ENCODE assay signal across 19 cellular contexts in genomic region chrX:118945921-118946320, GRCh38. TPM values are rescaled to one million over a fixed set of nuclear protein-coding genes. Genes with fewer than 3 reads are reported as not detected.
DNase-seq lines count a peak whose midpoint lies in the region; ATAC-seq lines count a peak whose summit lies in the region.
"Had no signal": no experiment of that assay in that cellular context is flagged by ENCODE, and none has a peak within 500 bp of the region (broad histone marks: within the 10 kb centered on the region; RNA-seq: fewer than 3 reads in every experiment).

No MANE protein-coding gene starts in this region.

- 20% methylated on average over 1 of the region's 2 CpGs for WGBS in mesenchymal stem cell

- H3K23ac ChIP-seq in mesenchymal stem cell (ENCODE audit: low read length in 2 of 2): no peak overlapping the region

- no peaks in the 10 kb centered on the region for H3K36me3 ChIP-seq in mesenchymal stem cell (ENCODE audit: control insufficient read depth in 1 of 2, insufficient read depth in 2 of 2, low read depth in 1 of 2, low read length in 2 of 2)
- H3K36me3 ChIP-seq: BLaER1 treated with 17β-estradiol and CSF1 and Interleukin-3, amounts not matched to agents 10 nM and 100 nM had no signal

- peaks cover 0 to 24% of the 10 kb centered on the region in 2 experiments for H3K27me3 ChIP-seq in mesenchymal stem cell (ENCODE audit: control insufficient read depth in 1 of 2, insufficient read depth in 1 of 2, low read length in 2 of 2)
- H3K27me3 ChIP-seq: BLaER1 treated with 17β-estradiol and CSF1 and Interleukin-3, amounts not matched to agents 10 nM and 100 nM had no signal

- no peaks in the 10 kb centered on the region for H3K9me3 ChIP-seq in mesenchymal stem cell (ENCODE audit: control insufficient read depth, low read length)
- H3K9me3 ChIP-seq: A549, Caco-2 had no signal

- ATAC-seq in HG02973 (IDR thresholded peaks at IDR 0.05; ENCODE audit: unreplicated experiment) (no peak), GM18858 (IDR thresholded peaks at IDR 0.05; ENCODE audit: unreplicated experiment) (no peak)
- ATAC-seq: A549; CD8-positive, alpha-beta T cell; GM12878 had no signal

- no peaks in the 10 kb centered on the region for H3K79me1 ChIP-seq in mesenchymal stem cell (replicated peaks; ENCODE audit: low read length, poor library complexity, severe bottlenecking)

- H3K4me2 ChIP-seq in mesenchymal stem cell (ENCODE audit: low read length, poor library complexity, severe bottlenecking): no peak overlapping the region
- H3K4me2 ChIP-seq: A549; BLaER1 treated with 17β-estradiol and CSF1 and Interleukin-3, amounts not matched to agents 10 nM and 100 nM had no signal

- H3K4me1 ChIP-seq in mesenchymal stem cell (ENCODE audit: control insufficient read depth, insufficient read depth, low read depth, low read length): no peaks in the 10 kb centered on the region
- H3K4me1 ChIP-seq: A549, Caco-2 had no signal

- H2BK120ac ChIP-seq in mesenchymal stem cell (ENCODE audit: low read depth, low read length): no peak overlapping the region

- H3K14ac ChIP-seq in mesenchymal stem cell (ENCODE audit: low read length in 2 of 2): no peak overlapping the region

- no peak overlapping the region for H3K4ac ChIP-seq in mesenchymal stem cell (ENCODE audit: low read depth in 1 of 2, low read length in 2 of 2)

- no peak overlapping the region for H2BK12ac ChIP-seq in mesenchymal stem cell (ENCODE audit: low read length in 2 of 2)

- H2BK15ac ChIP-seq in mesenchymal stem cell (ENCODE audit: low read depth, poor library complexity, severe bottlenecking): no peak overlapping the region

- H2AK5ac ChIP-seq in mesenchymal stem cell (ENCODE audit: low read length, severe bottlenecking): no peak overlapping the region

- DNase-seq in NCI-H1694 (lab: John Stamatoyannopoulos, UW) (peak; percentile 20), NCI-H1694 treated with DMSO at 0.1 percent for 48 hours (lab: John Stamatoyannopoulos, UW) (no peak), cerebellar cortex (ENCODE audit: low spot score) (peak; percentile 64), mesenchymal stem cell (no peak)
- DNase-seq: AML-193; Caco-2; Calu3; CD4-positive, alpha-beta T cell; CD8-positive, alpha-beta T cell; DMS79 treated with DMSO at 0.1 percent for 48 hours; GDM1 had no signal

- H3K9ac ChIP-seq in mesenchymal stem cell (ENCODE audit: low read length): peak overlapping the region; percentile 32
- H3K9ac ChIP-seq: BLaER1 treated with 17β-estradiol and CSF1 and Interleukin-3, amounts not matched to agents 10 nM and 100 nM had no signal

- H2AFZ ChIP-seq in mesenchymal stem cell (ENCODE audit: low read depth, low read length): no peak overlapping the region

- no peak overlapping the region for H3K27ac ChIP-seq in mesenchymal stem cell (ENCODE audit: low read length, poor library complexity, severe bottlenecking)
- H3K27ac ChIP-seq: 22Rv1; A549; BLaER1 treated with 17β-estradiol and CSF1 and Interleukin-3, amounts not matched to agents 10 nM and 100 nM; C4-2B had no signal

- H4K8ac ChIP-seq in mesenchymal stem cell (ENCODE audit: low read length): no peak overlapping the region

- H3K18ac ChIP-seq in mesenchymal stem cell (ENCODE audit: low read depth in 1 of 2, low read length in 2 of 2): no peak overlapping the region

- H4K91ac ChIP-seq in mesenchymal stem cell (ENCODE audit: low read length): no peak overlapping the region

- no peak overlapping the region for H2BK5ac ChIP-seq in mesenchymal stem cell (ENCODE audit: low read depth, low read length, poor library complexity, severe bottlenecking)

- no peak overlapping the region for H3K4me3 ChIP-seq in mesenchymal stem cell (ENCODE audit: insufficient read depth in 1 of 2, low read depth in 1 of 2, low read length in 2 of 2)
- H3K4me3 ChIP-seq: A549; BLaER1 treated with 17β-estradiol and CSF1 and Interleukin-3, amounts not matched to agents 10 nM and 100 nM; GM12878 had no signal

RNA-seq across cellular contexts. Expression of gene LONRF3, which starts 28.5 kb away (rescaled TPM):
- 0.11 TPM for polyA plus RNA-seq in mesenchymal stem cell (2013, experiment 1 of 2)
- polyA plus RNA-seq in mesenchymal stem cell (2013, experiment 2 of 2): 0.10 TPM
- polyA plus RNA-seq: BJ had no signal

Comparison
In these comparisons a context has a peak if more than half of its experiments do, and no peak if none do; other contexts are left out.
1. DNase-seq: peak in NCI-H1694 (single experiment) and cerebellar cortex (single experiment); none in NCI-H1694 treated with DMSO at 0.1 percent for 48 hours (single experiment) and mesenchymal stem cell (single experiment).